In the genomic region with DNA sequence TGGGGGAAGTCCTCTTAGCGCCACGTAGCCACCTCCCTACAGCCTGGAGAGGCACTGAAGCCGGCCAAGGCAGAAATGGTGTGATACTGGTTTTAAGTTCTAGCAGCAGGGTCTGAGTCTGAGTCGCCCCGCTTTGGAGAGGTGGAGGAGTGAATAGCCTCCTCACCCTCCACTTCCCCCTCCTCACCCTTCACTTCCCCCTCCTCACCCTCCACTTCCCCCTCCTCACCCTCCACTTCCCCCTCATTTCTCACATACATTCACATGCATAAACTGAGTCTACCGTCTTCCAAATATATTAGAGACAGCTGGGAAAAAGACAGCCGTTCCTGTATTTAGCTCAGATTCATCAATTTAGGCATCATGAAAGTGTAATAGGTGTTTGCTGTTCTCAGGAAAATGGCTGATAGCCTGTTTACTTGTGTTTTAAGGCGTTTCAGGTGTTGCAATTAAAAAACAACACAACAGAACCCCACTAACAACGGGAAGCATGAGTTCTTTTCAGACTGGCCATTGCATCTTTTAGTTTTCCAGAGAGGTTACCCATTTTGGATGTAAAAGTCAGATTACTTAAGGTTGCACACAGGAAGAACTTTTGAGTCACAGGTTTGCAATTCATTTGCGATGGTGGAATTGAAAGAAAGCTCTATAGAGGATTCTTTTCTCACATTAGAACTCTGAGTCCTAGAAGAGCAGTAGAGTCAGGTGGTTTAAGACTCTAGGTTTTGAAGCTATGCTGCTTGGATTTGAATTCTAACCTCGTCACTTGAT, we compare ENCODE assay signal across 8 cellular contexts. TPM values are rescaled to one million over a fixed set of nuclear protein-coding genes. Genes with fewer than 3 reads are reported as not detected.
DNase-seq lines count a peak whose midpoint lies in the region; ATAC-seq and TF ChIP-seq lines count a peak whose summit lies in the region.

No MANE protein-coding gene starts in this region.

- H3K4me3 ChIP-seq in WERI-Rb-1 (ENCODE audit: low read depth, low read length): peak overlapping the region; percentile 88
- H3K4me3 ChIP-seq in fibroblast of villous mesenchyme (ENCODE audit: low read depth, low read length): peak overlapping the region; percentile 65

- H3K27me3 ChIP-seq in WERI-Rb-1 (ENCODE audit: insufficient read depth, low read depth, severe bottlenecking): peaks cover 9% of the 10 kb centered on the region

- no peak for ATAC-seq in Right ventricle myocardium superior (ENCODE audit: poor library complexity)
- ATAC-seq in left ventricle myocardium superior: no peak

- intact Hi-C loops in Right ventricle myocardium superior (cut with DNase I) (no loop called here), left ventricle myocardium superior (cut with micrococcal nuclease) (no loop called here)

- H3K9me3 ChIP-seq in WERI-Rb-1 (ENCODE audit: severe bottlenecking): peaks cover 8% of the 10 kb centered on the region

- H3K27ac ChIP-seq in WERI-Rb-1: peak overlapping the region; percentile 72; the same call in 1 of the 2 replicates

- TF ChIP-seq CTCF in WERI-Rb-1 (IDR thresholded peaks at IDR 0.05; ENCODE audit: low read depth, low read length): no peak
- TF ChIP-seq CTCF in fibroblast of villous mesenchyme (IDR thresholded peaks at IDR 0.05; ENCODE audit: insufficient read depth, low read depth, low read length): no peak

- no peaks in the 10 kb centered on the region for H3K36me3 ChIP-seq in WERI-Rb-1

- peak; percentile 46 for DNase-seq in Right ventricle myocardium superior
- no peak for DNase-seq in left ventricle myocardium superior
- no peak for DNase-seq in WERI-Rb-1
- DNase-seq in fibroblast of villous mesenchyme (ENCODE audit: low read depth): peak; percentile 64
- DNase-seq in pons (ENCODE audit: low spot score): peak; percentile 37
- no peak for DNase-seq in stimulated activated CD8-positive, alpha-beta memory T cell treated with anti-CD3 and anti-CD28 coated beads, Interleukin-4, amount 100 ng/mL, for 48 hours
- DNase-seq in hippocampal formation (lab: John Stamatoyannopoulos, UW): no peak
- DNase-seq in HK-2 (ENCODE audit: unreplicated experiment): no peak

RNA-seq across cellular contexts. Expression of a gene that starts 0.8 kb away (rescaled TPM):
- total RNA-seq in Right ventricle myocardium superior (7.7 TPM), left ventricle myocardium superior (8.5 TPM), fibroblast of villous mesenchyme (29.3 and 38.0 TPM in 2 replicates)

Comparison
In these comparisons a context has a peak if more than half of its experiments do, and no peak if none do; other contexts are left out.
1. DNase-seq: peak in Right ventricle myocardium superior (single experiment), fibroblast of villous mesenchyme (single experiment) and pons (single experiment); none in left ventricle myocardium superior (single experiment), WERI-Rb-1 (single experiment), stimulated activated CD8-positive, alpha-beta memory T cell treated with anti-CD3 and anti-CD28 coated beads, Interleukin-4, amount 100 ng/mL, for 48 hours (single experiment), hippocampal formation (0 of 2) and HK-2 (single experiment).